In the genomic region with DNA sequence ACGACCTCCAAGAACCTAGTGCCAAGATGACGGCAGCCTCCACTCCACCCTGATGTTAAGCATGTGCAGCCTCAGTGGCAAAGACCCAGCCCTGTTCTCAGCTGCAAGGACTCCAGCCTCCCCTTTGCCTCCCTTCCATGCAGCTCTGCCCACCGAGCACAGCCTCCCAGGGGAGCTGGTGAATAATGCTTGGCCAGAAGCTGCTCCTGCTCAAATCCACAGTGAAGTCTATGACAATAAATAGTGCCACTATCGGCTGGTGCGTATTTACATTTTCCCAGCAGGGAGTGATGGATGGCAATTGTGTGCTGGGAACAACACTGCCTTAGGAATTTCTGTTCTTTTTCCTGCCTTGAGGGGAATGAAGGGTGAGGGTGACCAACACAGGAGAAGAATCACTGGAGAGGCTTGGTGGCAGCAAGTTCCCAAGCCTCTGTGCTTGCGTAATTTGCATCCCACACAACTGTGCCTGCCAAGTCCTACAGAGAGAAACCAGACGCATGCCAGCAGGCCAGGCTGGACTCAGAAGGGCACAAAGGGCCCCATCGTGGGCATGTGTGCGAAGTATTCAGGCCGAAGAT, we compare ENCODE assay signal across 10 cellular contexts. TPM values are rescaled to one million over a fixed set of nuclear protein-coding genes. Genes with fewer than 3 reads are reported as not detected.
A peak's percentile ranks its signal among the peaks of the same experiment; 100 is the strongest.
DNase-seq lines count a peak whose midpoint lies in the region; TF ChIP-seq lines count a peak whose summit lies in the region.
"Had no signal": no experiment of that assay in that cellular context is flagged by ENCODE, and none has a peak within 500 bp of the region (broad histone marks: within the 10 kb centered on the region; RNA-seq: fewer than 3 reads in every experiment).

No MANE protein-coding gene starts in this region.

- H3K36me3 ChIP-seq in sigmoid colon, result no peaks in the 10 kb centered on the region

- intact Hi-C loops in sigmoid colon (cut with DNase I), result no loop called here

- no peak for TF ChIP-seq CTCF in astrocyte of the spinal cord (IDR thresholded peaks at IDR 0.05; ENCODE audit: low read depth, low read length)
- TF ChIP-seq CTCF in sigmoid colon (IDR thresholded peaks at IDR 0.05), result no peak

- no peaks in the 10 kb centered on the region for H3K9me3 ChIP-seq in sigmoid colon

- H3K4me1 ChIP-seq in sigmoid colon, result peaks cover 0 to 84% (median 63%) of the 10 kb centered on the region in 4 donors

- no peak overlapping the region for H3K4me3 ChIP-seq in astrocyte of the spinal cord (ENCODE audit: low read depth, low read length)
- no peak overlapping the region for H3K4me3 ChIP-seq in sigmoid colon

- WGBS in sigmoid colon, 2 donors, result 74 to 75% methylated on average over 10 of the region's 10 CpGs

- peak overlapping the region; percentile 61 to 83 (median 76) for H3K27ac ChIP-seq in sigmoid colon

- in situ Hi-C loops in G401 (cut with HindIII; ENCODE audit: low sequenced_read_pairs), result no loop called here
- in situ Hi-C loops in astrocyte of the spinal cord (cut with HindIII; ENCODE audit: low sequenced_read_pairs), result no loop called here

- H3K27me3 ChIP-seq in sigmoid colon, result no peaks in the 10 kb centered on the region

- peak in 2 of 4 donors; percentile 47 to 73 for TF ChIP-seq EP300 in sigmoid colon (IDR thresholded peaks at IDR 0.05)

- DNase-seq in G401 (ENCODE audit: low spot score), result peak; percentile 52
- peak; percentile 32 for DNase-seq in astrocyte of the spinal cord (ENCODE audit: low read depth, low spot score)
- peak; percentile 57 to 76 for DNase-seq in hippocampal formation (lab: John Stamatoyannopoulos, UW)
- DNase-seq in sigmoid colon, result peak; percentile 91
- DNase-seq in NCI-H1436 treated with DMSO at 0.1 percent for 48 hours (lab: John Stamatoyannopoulos, UW), result no peak
- no peak for DNase-seq in HUDEP-2 (lab: John Stamatoyannopoulos, UW; ENCODE audit: unreplicated experiment in 76 of 76)
- DNase-seq in NOMO-1 treated with DMSO at 0.1 percent for 48 hours (lab: John Stamatoyannopoulos, UW; ENCODE audit: unreplicated experiment), result no peak
- DNase-seq in NCI-H2227 treated with DMSO at 0.1 percent for 48 hours (lab: John Stamatoyannopoulos, UW), result no peak
- DNase-seq: DND-41, natural killer cell had no signal

- no peak for TF ChIP-seq POLR2A in sigmoid colon (IDR thresholded peaks at IDR 0.05)

RNA-seq across cellular contexts. Expression of a gene that starts 29.9 kb away (rescaled TPM):
- not detected in 2 replicates for total RNA-seq in G401 (2014; rRNA removed; shearing (Covaris generic))
- 10 to 100 TPM; 12.1 to 49.2 (median 36.5) TPM for total RNA-seq in sigmoid colon
- polyA plus RNA-seq in sigmoid colon, result 10 to 100 TPM; 24.9 to 41.6 (median 28.2) TPM

RNA-seq across cellular contexts. Expression of a gene that starts 50.3 kb away (rescaled TPM):
- 1.3 TPM in 1 of 2 replicates, not detected in the other for total RNA-seq in G401 (2014; rRNA removed; shearing (Covaris generic))
- 100 to 1,000 TPM in 2 of 4 donors, 10 to 100 TPM in 2; 91.8 to 253 (median 103) TPM for total RNA-seq in sigmoid colon
- polyA plus RNA-seq in sigmoid colon, result 10 to 100 TPM in 2 of 3 donors, 1 to 10 TPM in 1; 3.0 to 25.8 (median 19.5) TPM

Comparison
In these comparisons a context has a peak if more than half of its experiments do, and no peak if none do; other contexts are left out.
1. DNase-seq: peak in G401 (single experiment), astrocyte of the spinal cord (single experiment), hippocampal formation (2 of 2) and sigmoid colon (single experiment); none in NCI-H1436 treated with DMSO at 0.1 percent for 48 hours (single experiment), HUDEP-2 (0 of 76), NOMO-1 treated with DMSO at 0.1 percent for 48 hours (single experiment) and NCI-H2227 treated with DMSO at 0.1 percent for 48 hours (single experiment).
2. RNA of a gene that starts 29.9 kb away (total RNA-seq): 12.1 to 49.2 TPM in sigmoid colon; not detected in G401; every median in the first group is over 10 times any median in the second.
3. RNA of a gene that starts 50.3 kb away (total RNA-seq): 91.8 to 253 TPM in sigmoid colon; 1.3 TPM in G401; every median in the first group is over 10 times any median in the second.